ENCODE assay signal across 28 cellular contexts in genomic region chr18:55566456-55566935, GRCh38.
"Had no signal": no experiment of that assay in that cellular context is flagged by ENCODE, and none has a peak within 500 bp of the region (broad histone marks: within the 10 kb centered on the region; RNA-seq: fewer than 3 reads in every experiment).

No MANE protein-coding gene starts in this region.

- H3K4me1 ChIP-seq: neural progenitor cell, parathyroid adenoma, psoas muscle, right lobe of liver, sigmoid colon, stomach, tibial artery, transverse colon, upper lobe of right lung, uterus had no signal

- H3K4me3 ChIP-seq: neural progenitor cell, ovary, psoas muscle, right lobe of liver, sigmoid colon, stomach, thoracic aorta, tibial artery, transverse colon, upper lobe of right lung, uterus had no signal

- H3K9me3 ChIP-seq: ovary, right lobe of liver, sigmoid colon, thoracic aorta, tibial artery, upper lobe of right lung, uterus had no signal

- H3K27me3 Mint-ChIP-seq: progenitor cell of endocrine pancreas; stimulated activated naive B cell treated with anti-CD40 and anti-IgM and Interleukin-4, amounts not matched to agents 10 μg/mL and 1 μg/mL and 100 μg/mL, for 72 hours; stimulated activated naive CD8-positive, alpha-beta T cell treated with anti-CD3 and anti-CD28 coated beads, Interleukin-15, Interleukin-2, amounts not matched to agents 100 ng/mL and 50 ng/mL, for 24 hours; type B pancreatic cell had no signal

- H3K4me3 Mint-ChIP-seq: natural killer cell; nephron; neural progenitor cell; stimulated activated effector memory CD8-positive, alpha-beta T cell treated with anti-CD3 and anti-CD28 coated beads, Interleukin-12 subunit alpha, Interleukin-12 subunit beta, amount 100 ng/mL, for 72 hours; stimulated activated naive B cell treated with anti-CD40 and anti-IgM and Interleukin-4, amounts not matched to agents 10 μg/mL and 1 μg/mL and 100 μg/mL, for 72 hours; stimulated activated naive CD8-positive, alpha-beta T cell treated with anti-CD3 and anti-CD28 coated beads, Interleukin-15, Interleukin-2, amounts not matched to agents 100 ng/mL and 50 ng/mL, for 24 hours; type B pancreatic cell had no signal

- H3K36me3 ChIP-seq: ovary, right lobe of liver, sigmoid colon, stomach, thoracic aorta, tibial artery, transverse colon, upper lobe of right lung had no signal

- H3K36me3 Mint-ChIP-seq: natural killer cell; stimulated activated effector memory CD8-positive, alpha-beta T cell treated with anti-CD3 and anti-CD28 coated beads, Interleukin-12 subunit alpha, Interleukin-12 subunit beta, amount 100 ng/mL, for 72 hours had no signal

- FAIRE-seq: small intestine had no signal

- H3K4me1 Mint-ChIP-seq: natural killer cell; nephron; neural progenitor cell; stimulated activated effector memory CD8-positive, alpha-beta T cell treated with anti-CD3 and anti-CD28 coated beads, Interleukin-12 subunit alpha, Interleukin-12 subunit beta, amount 100 ng/mL, for 72 hours had no signal

- H3K27ac Mint-ChIP-seq: natural killer cell; nephron; neural progenitor cell; progenitor cell of endocrine pancreas; stimulated activated effector memory CD8-positive, alpha-beta T cell treated with anti-CD3 and anti-CD28 coated beads, Interleukin-12 subunit alpha, Interleukin-12 subunit beta, amount 100 ng/mL, for 72 hours; stimulated activated naive B cell treated with anti-CD40 and anti-IgM and Interleukin-4, amounts not matched to agents 10 μg/mL and 1 μg/mL and 100 μg/mL, for 72 hours; stimulated activated naive CD8-positive, alpha-beta T cell treated with anti-CD3 and anti-CD28 coated beads, Interleukin-15, Interleukin-2, amounts not matched to agents 100 ng/mL and 50 ng/mL, for 24 hours; type B pancreatic cell had no signal

- H3K27ac ChIP-seq: neural progenitor cell, ovary, parathyroid adenoma, psoas muscle, right lobe of liver, sigmoid colon, stomach, thoracic aorta, tibial artery, transverse colon, upper lobe of right lung, uterus had no signal

- H3K27me3 ChIP-seq: neural progenitor cell, ovary, right lobe of liver, sigmoid colon, stomach, tibial artery, transverse colon, upper lobe of right lung, uterus had no signal

- ATAC-seq: natural killer cell; psoas muscle; right cardiac atrium; right lobe of liver; stimulated activated effector memory CD8-positive, alpha-beta T cell treated with anti-CD3 and anti-CD28 coated beads, Interleukin-12 subunit alpha, Interleukin-12 subunit beta, amount 100 ng/mL, for 72 hours; stimulated activated naive B cell treated with anti-CD40 and anti-IgM and Interleukin-4, amounts not matched to agents 10 μg/mL and 1 μg/mL and 100 μg/mL, for 72 hours; upper lobe of right lung had no signal

- H3K9me3 Mint-ChIP-seq: natural killer cell had no signal

- DNase-seq: natural killer cell; occipital lobe; ovary; posterior cingulate gyrus; psoas muscle; right cardiac atrium; right lobe of liver; sigmoid colon; small intestine; stimulated activated CD4-positive, alpha-beta T cell treated with anti-CD3 and anti-CD28 coated beads, Interleukin-15, amount 100 ng/mL, for 24 hours; stimulated activated CD4-positive, alpha-beta T cell treated with anti-CD3 and anti-CD28 coated beads, Interleukin-2, amount 100 ng/mL, for 24 hours; stimulated activated CD4-positive, alpha-beta T cell treated with anti-CD3 and anti-CD28 coated beads, Interleukin-2, amount 100 ng/mL, for 48 hours; stimulated activated CD4-positive, alpha-beta T cell treated with anti-CD3 and anti-CD28 coated beads, Interleukin-4, amount 100 ng/mL, for 24 hours; stimulated activated naive B cell treated with anti-CD40 and anti-IgM and Interleukin-4, amounts not matched to agents 10 μg/mL and 1 μg/mL and 100 μg/mL, for 72 hours; stimulated activated naive CD4-positive, alpha-beta T cell treated with Interleukin-2 at 50 U/mL for 16 hours; stomach; tibial artery; transverse colon; upper lobe of right lung; uterus had no signal
